Comparison of ENCODE assay signal across 1 cellular context in genomic region chr11:62880803-62881578, GRCh38.
TF ChIP-seq lines count a peak whose summit lies in the region.

Gene SLC3A2, plus strand, starts transcription at chr11:62880896. Its CDS starts 128 bp downstream, at chr11:62881024.

TF ChIP-seq in K562, 482 proteins besides CTCF, POLR2A, EP300 and RAD21 (continued from another document and continues in another):
- TF ChIP-seq ETV6 (IDR thresholded peaks at IDR 0.05; ENCODE audit: borderline replicate concordance in 1 of 2, low read depth in 2 of 2, low read length in 1 of 2) (no peak), ETV6 (CRISPR knock-in tag; IDR thresholded peaks at IDR 0.05; ENCODE audit: borderline replicate concordance) (no peak; the same call in 1 of the 2 replicates), NFE2L1 (tag; IDR thresholded peaks at IDR 0.05; ENCODE audit: borderline replicate concordance, low read depth) (no peak), BMI1 (IDR thresholded peaks at IDR 0.05; ENCODE audit: low read length) (no peak), TEAD1 (CRISPR knock-in tag; IDR thresholded peaks at IDR 0.05) (peak in 1 of 2 experiments; percentile 87; a peak in 2 of 4 replicates), ZFP30 (CRISPR knock-in tag; IDR thresholded peaks at IDR 0.05; ENCODE audit: borderline replicate concordance) (no peak), ZNF57 (CRISPR knock-in tag; IDR thresholded peaks at IDR 0.05) (no peak), SIN3A (IDR thresholded peaks at IDR 0.05; ENCODE audit: borderline replicate concordance in 2 of 2, control insufficient read depth in 1 of 2, low read depth in 2 of 2, low read length in 2 of 2) (peak; percentile 58 to 75; a peak in 2 of 4 replicates), NFRKB (IDR thresholded peaks at IDR 0.05; ENCODE audit: low read depth) (peak; percentile 98), CBFA2T3 (IDR thresholded peaks at IDR 0.05) (no peak; the same call in 1 of the 2 replicates), IFI16 (CRISPR knock-in tag; IDR thresholded peaks at IDR 0.05) (no peak), TAF15 (IDR thresholded peaks at IDR 0.05; ENCODE audit: low read depth, low read length) (no peak), AFF4 (CRISPR knock-in tag; IDR thresholded peaks at IDR 0.05) (peak; percentile 93; the same call in 1 of the 2 replicates), ZNF780A (CRISPR knock-in tag; IDR thresholded peaks at IDR 0.05) (no peak), TAF7 (tag; IDR thresholded peaks at IDR 0.05) (peak; percentile 93), SMAD4 (CRISPR knock-in tag; conservative IDR thresholded peaks at IDR 0.05) (peak; percentile 83), MCM5 (IDR thresholded peaks at IDR 0.05; ENCODE audit: low read depth) (no peak), ZNF23 (CRISPR knock-in tag; IDR thresholded peaks at IDR 0.05) (no peak), KHSRP (IDR thresholded peaks at IDR 0.05) (no peak), ZNF655 (CRISPR knock-in tag; IDR thresholded peaks at IDR 0.05) (no peak), SREBF2 (CRISPR knock-in tag; IDR thresholded peaks at IDR 0.05) (no peak), NCOR1 (IDR thresholded peaks at IDR 0.05) (peak; percentile 22; the same call in 1 of the 2 replicates), E2F6 (IDR thresholded peaks at IDR 0.05; ENCODE audit: borderline replicate concordance in 1 of 2, extremely low read depth in 1 of 2, insufficient read depth in 1 of 2, insufficient read length in 1 of 2, low read depth in 1 of 2, low read length in 1 of 2, poor library complexity in 1 of 2, severe bottlenecking in 1 of 2) (peak; percentile 83 to 86), NFYB (IDR thresholded peaks at IDR 0.05; ENCODE audit: extremely low read depth, insufficient read length) (no peak), ZMIZ1 (IDR thresholded peaks at IDR 0.05; ENCODE audit: low read depth in 2 of 2, low read length in 2 of 2) (0 out of 4 replicates have a peak, but pooled peaks of 1 of the 2 experiments have one; percentile 15), POLR2AphosphoS5 (IDR thresholded peaks at IDR 0.05; ENCODE audit: control insufficient read depth, insufficient read depth, low read depth, low read length) (peak; percentile 95), LCOR (CRISPR knock-in tag; IDR thresholded peaks at IDR 0.05) (peak; percentile 43; the same call in 1 of the 2 replicates), PHF20 (IDR thresholded peaks at IDR 0.05; ENCODE audit: partially characterized antibody) (no peak), MEF2A (IDR thresholded peaks at IDR 0.05; ENCODE audit: control insufficient read depth, low read depth, low read length) (no peak), RNF219 (CRISPR knock-in tag; IDR thresholded peaks at IDR 0.05) (no peak; the same call in 1 of the 2 replicates), ZKSCAN3 (CRISPR knock-in tag; IDR thresholded peaks at IDR 0.05) (no peak), ZNF395 (CRISPR knock-in tag; IDR thresholded peaks at IDR 0.05) (peak; percentile 90), POU5F1 (IDR thresholded peaks at IDR 0.05; ENCODE audit: borderline replicate concordance, low read depth, low read length, partially characterized antibody) (no peak), JUNB (CRISPR knock-in tag; conservative IDR thresholded peaks at IDR 0.05) (peak; percentile 51; the same call in 1 of the 2 replicates), ELK3 (CRISPR knock-in tag; IDR thresholded peaks at IDR 0.05) (no peak), RBFOX2 (IDR thresholded peaks at IDR 0.05; ENCODE audit: low read depth, low read length) (peak; percentile 99), PCBP2 (IDR thresholded peaks at IDR 0.05; ENCODE audit: low read depth, low read length, poor library complexity, severe bottlenecking) (no peak), ZNF79 (CRISPR knock-in tag; IDR thresholded peaks at IDR 0.05; ENCODE audit: low read depth) (no peak), CHD1 (IDR thresholded peaks at IDR 0.05; ENCODE audit: low read length) (peak; percentile 98), KDM4B (IDR thresholded peaks at IDR 0.05; ENCODE audit: borderline replicate concordance in 2 of 2, low read depth in 1 of 2) (no peak; a peak in 1 of 4 replicates), ARHGAP35 (IDR thresholded peaks at IDR 0.05; ENCODE audit: partially characterized antibody) (no peak), NONO (IDR thresholded peaks at IDR 0.05; ENCODE audit: low read depth in 2 of 2, low read length in 1 of 2) (peak; percentile 26 to 76; a peak in 1 of 4 replicates), ZNF175 (CRISPR knock-in tag; IDR thresholded peaks at IDR 0.05; ENCODE audit: low read depth) (no peak; the same call in 1 of the 2 replicates), PYGO2 (tag; IDR thresholded peaks at IDR 0.05) (no peak), IRF2 (CRISPR knock-in tag; IDR thresholded peaks at IDR 0.05) (no peak), POLR3G (IDR thresholded peaks at IDR 0.05; ENCODE audit: extremely low read depth, insufficient read length, insufficient replicate concordance) (no peak), ZEB2 (IDR thresholded peaks at IDR 0.05) (no peak), PPARD (CRISPR knock-in tag; IDR thresholded peaks at IDR 0.05) (no peak), RFX5 (IDR thresholded peaks at IDR 0.05; ENCODE audit: low read depth, low read length) (no peak), GABPB1 (CRISPR knock-in tag; IDR thresholded peaks at IDR 0.05) (peak; percentile 81), HNRNPL (IDR thresholded peaks at IDR 0.05; ENCODE audit: low read depth, low read length) (peak; percentile 96), EHMT2 (IDR thresholded peaks at IDR 0.05) (no peak), ZNF740 (CRISPR knock-in tag; IDR thresholded peaks at IDR 0.05) (peak; percentile 63; the same call in 1 of the 2 replicates), ZNF740 (tag; IDR thresholded peaks at IDR 0.05) (no peak), HES1 (IDR thresholded peaks at IDR 0.05; ENCODE audit: low read depth) (no peak), RBM39 (optimal IDR thresholded peaks at IDR 0.05; ENCODE audit: low read depth, low read length) (no peak), ZFP1 (CRISPR knock-in tag; IDR thresholded peaks at IDR 0.05) (peak; percentile 72; the same call in 1 of the 2 replicates), ILF3 (IDR thresholded peaks at IDR 0.05; ENCODE audit: borderline replicate concordance) (no peak; the same call in 1 of the 2 replicates)
